ENCODE assay signal across 8 cellular contexts in genomic region chr4:123396294-123397275, GRCh38. TPM values are rescaled to one million over a fixed set of nuclear protein-coding genes. Genes with fewer than 3 reads are reported as not detected.
DNase-seq lines count a peak whose midpoint lies in the region; ATAC-seq and TF ChIP-seq lines count a peak whose summit lies in the region.

Gene SPRY1, plus strand, starts transcription at chr4:123396795. Its CDS starts 4,797 bp downstream, at chr4:123401592.

- no peaks in the 10 kb centered on the region; the same call in 1 of the 2 replicates for H3K9me3 ChIP-seq in AG04450 (ENCODE audit: control insufficient read depth, insufficient read depth, low read length)

- no peak for TF ChIP-seq CTCF in AG04450 (IDR thresholded peaks at IDR 0.05; ENCODE audit: low read depth, low read length)

- peak within 1 kb of the TSS; percentile 78 for H3K4me3 ChIP-seq in AG04450 (ENCODE audit: low read depth, low read length)

- no peaks in the 10 kb centered on the region for H3K27me3 ChIP-seq in AG04450 (ENCODE audit: control insufficient read depth, insufficient read depth, low read length)

- H3K27ac ChIP-seq in AG04450 (ENCODE audit: low read depth, low read length), result peak within 1 kb of the TSS; percentile 65

- ATAC-seq in GM19023 (IDR thresholded peaks at IDR 0.05; ENCODE audit: unreplicated experiment) (peak; percentile 35), HG03342 (IDR thresholded peaks at IDR 0.05; ENCODE audit: unreplicated experiment) (peak; percentile 56)

- POLR2A ChIA-PET in AG04450 (lab: Yijun Ruan, JAX), result interaction anchor here (0.9 to 1.0 kb wide), 2 partner anchors 22 to 191 kb away, joined by 3 to 4 read pairs; no protein-coding TSS in a partner anchor

- DNase-seq in AG04450 (ENCODE audit: low read depth, low spot score) (no peak), NCI-H446 treated with DMSO at 0.1 percent for 48 hours (lab: John Stamatoyannopoulos, UW) (peak; percentile 28), cerebellum (ENCODE audit: low spot score) (peak; percentile 85), islet precursor cell (peak; percentile 96)
- peak; percentile 50 for DNase-seq in activated CD4-positive, CD25-positive, alpha-beta regulatory T cell treated with anti-CD3 and anti-CD28 coated beads, Interleukin-2, amount 50 U/mL, for 72 hours
- DNase-seq in stimulated activated CD4-positive, alpha-beta T cell treated with anti-CD3 and anti-CD28 coated beads, Interleukin-12 subunit alpha, Interleukin-12 subunit beta, amount 100 ng/mL, for 24 hours (ENCODE audit: low read depth in 2 of 2), result peak; percentile 52 to 73

- CTCF ChIA-PET in AG04450 (lab: Charles Lee), result interaction anchor here (1.4 to 2.3 kb wide), 3 partner anchors 264 to 294 kb away, joined by 4 to 7 read pairs (median 6); no protein-coding TSS in a partner anchor

RNA-seq across cellular contexts. Expression of gene SPRY1, which starts in this region (rescaled TPM):
- polyA plus RNA-seq in AG04450 (2011; rRNA removed), result 6.2 and 6.6 TPM in 2 replicates
- 8.9 and 9.5 TPM in 2 replicates for polyA minus RNA-seq in AG04450 (2011; rRNA and poly(A)+ RNA removed)
- total RNA-seq in cerebellum, result 29.6 TPM
